8 cellular contexts compared by ENCODE assay signal in genomic region chr14:70655110-70655826, GRCh38. TPM values are rescaled to one million over a fixed set of nuclear protein-coding genes. Genes with fewer than 3 reads are reported as not detected.
DNase-seq lines count a peak whose midpoint lies in the region; ATAC-seq and TF ChIP-seq lines count a peak whose summit lies in the region.

No MANE protein-coding gene starts in this region.

- intact Hi-C loops in adrenal gland (cut with DNase I), result no loop called here

- peak; percentile 49 for DNase-seq in SKM-1 (lab: John Stamatoyannopoulos, UW; ENCODE audit: unreplicated experiment)
- peak; percentile 61 to 66 for DNase-seq in activated naive CD4-positive, alpha-beta T cell treated with anti-CD3 and anti-CD28 coated beads, Interleukin-2, amount 50 U/mL, for 72 hours (ENCODE audit: low spot score in 2 of 2)
- peak in 3 of 4 experiments; percentile 43 to 58 (median 52) for DNase-seq in stimulated activated CD4-positive, alpha-beta T cell treated with anti-CD3 and anti-CD28 coated beads, Interleukin-1b, Interleukin-23, amount 100 ng/mL, for 24 hours (ENCODE audit: low read depth in 4 of 4, low spot score in 1 of 4)
- DNase-seq in adrenal gland, result no peak
- DNase-seq in HK-2 (ENCODE audit: unreplicated experiment), result no peak

- peak overlapping the region; percentile 93 to 98 for H3K27ac Mint-ChIP-seq in activated naive CD4-positive, alpha-beta T cell treated with anti-CD3 and anti-CD28 coated beads, Interleukin-2, amount 50 U/mL, for 72 hours

- 74 to 83% (median 81%) methylated on average over 19 of the region's 19 CpGs for WGBS in adrenal gland, 4 donors

- no peaks in the 10 kb centered on the region for H3K4me1 ChIP-seq in adrenal gland (replicated peaks in 1 of 2)

- ATAC-seq in GM18511 (IDR thresholded peaks at IDR 0.05; ENCODE audit: unreplicated experiment), result peak; percentile 87
- ATAC-seq in HG02870 (IDR thresholded peaks at IDR 0.05; ENCODE audit: unreplicated experiment), result peak; percentile 77
- ATAC-seq in activated naive CD4-positive, alpha-beta T cell treated with anti-CD3 and anti-CD28 coated beads, Interleukin-2, amount 50 U/mL, for 72 hours, result peak; percentile 79 to 82
- no peak for ATAC-seq in GM18858 (IDR thresholded peaks at IDR 0.05; ENCODE audit: unreplicated experiment)

- H3K36me3 ChIP-seq in adrenal gland (replicated peaks in 1 of 2), result no peaks in the 10 kb centered on the region

- H3K36me3 Mint-ChIP-seq in activated naive CD4-positive, alpha-beta T cell treated with anti-CD3 and anti-CD28 coated beads, Interleukin-2, amount 50 U/mL, for 72 hours, result peaks cover 6 to 12% of the 10 kb centered on the region in 2 donors

- H3K9me3 Mint-ChIP-seq in activated naive CD4-positive, alpha-beta T cell treated with anti-CD3 and anti-CD28 coated beads, Interleukin-2, amount 50 U/mL, for 72 hours, result peaks cover 4% of the 10 kb centered on the region in 2 donors

- H3K4me3 ChIP-seq in adrenal gland, result no peak overlapping the region

- H3K9me3 ChIP-seq in adrenal gland (replicated peaks in 1 of 3), result no peaks in the 10 kb centered on the region

- H3K27ac ChIP-seq in adrenal gland, result no peak overlapping the region

- no peaks in the 10 kb centered on the region for H3K27me3 ChIP-seq in adrenal gland

- no peak for TF ChIP-seq CTCF in adrenal gland (IDR thresholded peaks at IDR 0.05)

- no peak for TF ChIP-seq POLR2A in adrenal gland (IDR thresholded peaks at IDR 0.05)

RNA-seq across cellular contexts. Expression of gene TTC9, which starts 13.6 kb away (rescaled TPM):
- total RNA-seq in activated naive CD4-positive, alpha-beta T cell treated with anti-CD3 and anti-CD28 coated beads, Interleukin-2, amount 50 U/mL, for 72 hours, result 1 to 10 TPM; 6.2 to 6.5 TPM
- total RNA-seq in adrenal gland, result 1 to 10 TPM in 6 of 8 donors, under 1 TPM in 2; 0.74 to 4.1 (median 2.2) TPM
- polyA plus RNA-seq in adrenal gland, result 1 to 10 TPM in 2 of 3 donors, under 1 TPM in 1; 0.80 to 1.5 (median 1.3) TPM

RNA-seq across cellular contexts. Expression of gene MED6, which starts 54.8 kb away (rescaled TPM):
- total RNA-seq in activated naive CD4-positive, alpha-beta T cell treated with anti-CD3 and anti-CD28 coated beads, Interleukin-2, amount 50 U/mL, for 72 hours, result 10 to 100 TPM; 58.8 to 80.4 TPM
- total RNA-seq in adrenal gland, result 10 to 100 TPM in 7 of 8 donors, 1 to 10 TPM in 1; 6.9 to 37.9 (median 30.9) TPM
- polyA plus RNA-seq in adrenal gland, result 10 to 100 TPM in 2 of 3 donors, 1 to 10 TPM in 1; 9.9 to 38.1 (median 11.7) TPM

Comparison
In these comparisons a context has a peak if more than half of its experiments do, and no peak if none do; other contexts are left out.
1. DNase-seq: peak in SKM-1 (single experiment), activated naive CD4-positive, alpha-beta T cell treated with anti-CD3 and anti-CD28 coated beads, Interleukin-2, amount 50 U/mL, for 72 hours (2 of 2) and stimulated activated CD4-positive, alpha-beta T cell treated with anti-CD3 and anti-CD28 coated beads, Interleukin-1b, Interleukin-23, amount 100 ng/mL, for 24 hours (3 of 4); none in adrenal gland (0 of 7) and HK-2 (single experiment).